In genomic region chr17:55261311-55261710, GRCh38 we compare ENCODE assay signal across 34 cellular contexts.
"Had no signal": no experiment of that assay in that cellular context is flagged by ENCODE, and none has a peak within 500 bp of the region (broad histone marks: within the 10 kb centered on the region; RNA-seq: fewer than 3 reads in every experiment).

No MANE protein-coding gene starts in this region.

- DNase-seq: Karpas-422, Kasumi-1, MG63, MM.1S, MV-4-11, NCI-H1048, NCI-H1092, NCI-H1092 treated with DMSO at 0.1 percent for 48 hours, NCI-H1105, NCI-H1105 treated with DMSO at 0.1 percent for 48 hours, NCI-H1417, NCI-H1417 treated with DMSO at 0.1 percent for 48 hours, NCI-H1436, NCI-H1436 treated with DMSO at 0.1 percent for 48 hours, NCI-H146, NCI-H1694, NCI-H1694 treated with DMSO at 0.1 percent for 48 hours, NCI-H187, NCI-H187 treated with DMSO at 0.1 percent for 48 hours, NCI-H1930, NCI-H2029, NCI-H2029 treated with DMSO at 0.1 percent for 48 hours, NCI-H2081, NCI-H2081 treated with DMSO at 0.1 percent for 48 hours, NCI-H2107, NCI-H2171, NCI-H2171 treated with DMSO at 0.1 percent for 48 hours, NCI-H2227 treated with DMSO at 0.1 percent for 48 hours, NCI-H226, NCI-H345, NCI-H446, NCI-H446 treated with DMSO at 0.1 percent for 48 hours, NCI-H510A, NCI-H510A treated with DMSO at 0.1 percent for 48 hours had no signal

- H3K36me3 ChIP-seq: MG63 had no signal

- H3K9me3 ChIP-seq: MG63 had no signal

- H3K4me3 ChIP-seq: MG63 had no signal
